ENCODE assay signal across 1 cellular context in genomic region chr6:151040888-151041521, GRCh38.
A peak's percentile ranks its signal among the peaks of the same experiment; 100 is the strongest.
TF ChIP-seq lines count a peak whose summit lies in the region.
"Not testable (repeated sequence)": the region's sequence is repeated elsewhere in the genome, so short reads cannot be mapped to it uniquely, and the experiment has no call there.

No MANE protein-coding gene starts in this region.

TF ChIP-seq in HepG2, 621 proteins besides CTCF, POLR2A, EP300 and RAD21 (continued from another document and continues in another):
- TF ChIP-seq, protein P1, sequence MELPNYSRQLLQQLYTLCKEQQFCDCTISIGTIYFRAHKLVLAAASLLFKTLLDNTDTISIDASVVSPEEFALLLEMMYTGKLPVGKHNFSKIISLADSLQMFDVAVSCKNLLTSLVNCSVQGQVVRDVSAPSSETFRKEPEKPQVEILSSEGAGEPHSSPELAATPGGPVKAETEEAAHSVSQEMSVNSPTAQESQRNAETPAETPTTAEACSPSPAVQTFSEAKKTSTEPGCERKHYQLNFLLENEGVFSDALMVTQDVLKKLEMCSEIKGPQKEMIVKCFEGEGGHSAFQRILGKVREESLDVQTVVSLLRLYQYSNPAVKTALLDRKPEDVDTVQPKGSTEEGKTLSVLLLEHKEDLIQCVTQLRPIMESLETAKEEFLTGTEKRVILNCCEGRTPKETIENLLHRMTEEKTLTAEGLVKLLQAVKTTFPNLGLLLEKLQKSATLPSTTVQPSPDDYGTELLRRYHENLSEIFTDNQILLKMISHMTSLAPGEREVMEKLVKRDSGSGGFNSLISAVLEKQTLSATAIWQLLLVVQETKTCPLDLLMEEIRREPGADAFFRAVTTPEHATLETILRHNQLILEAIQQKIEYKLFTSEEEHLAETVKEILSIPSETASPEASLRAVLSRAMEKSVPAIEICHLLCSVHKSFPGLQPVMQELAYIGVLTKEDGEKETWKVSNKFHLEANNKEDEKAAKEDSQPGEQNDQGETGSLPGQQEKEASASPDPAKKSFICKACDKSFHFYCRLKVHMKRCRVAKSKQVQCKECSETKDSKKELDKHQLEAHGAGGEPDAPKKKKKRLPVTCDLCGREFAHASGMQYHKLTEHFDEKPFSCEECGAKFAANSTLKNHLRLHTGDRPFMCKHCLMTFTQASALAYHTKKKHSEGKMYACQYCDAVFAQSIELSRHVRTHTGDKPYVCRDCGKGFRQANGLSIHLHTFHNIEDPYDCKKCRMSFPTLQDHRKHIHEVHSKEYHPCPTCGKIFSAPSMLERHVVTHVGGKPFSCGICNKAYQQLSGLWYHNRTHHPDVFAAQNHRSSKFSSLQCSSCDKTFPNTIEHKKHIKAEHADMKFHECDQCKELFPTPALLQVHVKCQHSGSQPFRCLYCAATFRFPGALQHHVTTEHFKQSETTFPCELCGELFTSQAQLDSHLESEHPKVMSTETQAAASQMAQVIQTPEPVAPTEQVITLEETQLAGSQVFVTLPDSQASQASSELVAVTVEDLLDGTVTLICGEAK (IDR thresholded peaks at IDR 0.05) = not testable (repeated sequence)
- TF ChIP-seq, protein P1 (CRISPR knock-in tag; IDR thresholded peaks at IDR 0.05) = 0 out of 2 replicates have a peak, but pooled peaks have one; percentile 35
- TF ChIP-seq RBM22 (optimal IDR thresholded peaks at IDR 0.05; ENCODE audit: low read length) (peak; percentile 28), MAX (IDR thresholded peaks at IDR 0.05) (peak; percentile 63; the same call in 1 of the 2 replicates), ELF1 (CRISPR knock-in tag; IDR thresholded peaks at IDR 0.05) (peak; percentile 40; the same call in 1 of the 2 replicates), ZNF205 (CRISPR knock-in tag; IDR thresholded peaks at IDR 0.05) (peak; percentile 90), GABPA (CRISPR knock-in tag; IDR thresholded peaks at IDR 0.05; ENCODE audit: low read depth) (peak; percentile 29; the same call in 1 of the 2 replicates), HMGXB3 (CRISPR knock-in tag; IDR thresholded peaks at IDR 0.05; ENCODE audit: borderline replicate concordance) (0 out of 2 replicates have a peak, but pooled peaks have one; percentile 16), GATAD2A (CRISPR knock-in tag; IDR thresholded peaks at IDR 0.05) (peak; percentile 51; the same call in 1 of the 2 replicates), SALL1 (CRISPR knock-in tag; IDR thresholded peaks at IDR 0.05) (peak; percentile 73), ARID5B (CRISPR knock-in tag; IDR thresholded peaks at IDR 0.05) (peak; percentile 69; the same call in 1 of the 2 replicates), ZMYM3 (CRISPR knock-in tag; IDR thresholded peaks at IDR 0.05) (0 out of 2 replicates have a peak, but pooled peaks have one; percentile 20), NR2F6 (IDR thresholded peaks at IDR 0.05) (peak; percentile 17; the same call in 1 of the 2 replicates), NR2F6 (CRISPR knock-in tag; IDR thresholded peaks at IDR 0.05) (peak; percentile 52; the same call in 1 of the 2 replicates), ZMYM4 (CRISPR knock-in tag; IDR thresholded peaks at IDR 0.05) (0 out of 2 replicates have a peak, but pooled peaks have one; percentile 29), ARNTL (CRISPR knock-in tag; IDR thresholded peaks at IDR 0.05) (0 out of 2 replicates have a peak, but pooled peaks have one; percentile 15), HOXA3 (CRISPR knock-in tag; IDR thresholded peaks at IDR 0.05) (peak; percentile 32; the same call in 1 of the 2 replicates), HMG20A (CRISPR knock-in tag; IDR thresholded peaks at IDR 0.05; ENCODE audit: borderline replicate concordance) (peak; percentile 83; the same call in 1 of the 2 replicates), TEAD3 (CRISPR knock-in tag; optimal IDR thresholded peaks at IDR 0.05; ENCODE audit: borderline replicate concordance) (peak; percentile 56), ATF3 (CRISPR knock-in tag; IDR thresholded peaks at IDR 0.05) (peak; percentile 61; the same call in 1 of the 2 replicates), ZBTB38 (CRISPR knock-in tag; IDR thresholded peaks at IDR 0.05) (peak; percentile 97), SKI (IDR thresholded peaks at IDR 0.05; ENCODE audit: partially characterized antibody) (peak; percentile 85), SOX5 (CRISPR knock-in tag; IDR thresholded peaks at IDR 0.05; ENCODE audit: borderline replicate concordance) (0 out of 2 replicates have a peak, but pooled peaks have one; percentile 44), FOXA3 (CRISPR knock-in tag; IDR thresholded peaks at IDR 0.05) (0 out of 2 replicates have a peak, but pooled peaks have one; percentile 15), TFE3 (CRISPR knock-in tag; IDR thresholded peaks at IDR 0.05) (0 out of 2 replicates have a peak, but pooled peaks have one; percentile 25), RXRB (CRISPR knock-in tag; IDR thresholded peaks at IDR 0.05; ENCODE audit: borderline replicate concordance) (peak; percentile 67; the same call in 1 of the 2 replicates), ZBTB33 (CRISPR knock-in tag; IDR thresholded peaks at IDR 0.05) (peak; percentile 92), ZNF878 (CRISPR knock-in tag; IDR thresholded peaks at IDR 0.05) (peak; percentile 56; the same call in 1 of the 2 replicates), POGZ (CRISPR knock-in tag; IDR thresholded peaks at IDR 0.05) (peak; percentile 64), CREB1 (IDR thresholded peaks at IDR 0.05) (0 out of 2 replicates have a peak, but pooled peaks have one; percentile 15), FOSL2 (CRISPR knock-in tag; IDR thresholded peaks at IDR 0.05) (peak; percentile 64), NFIC (IDR thresholded peaks at IDR 0.05; ENCODE audit: low read length) (peak; percentile 58; the same call in 1 of the 2 replicates), RARA (CRISPR knock-in tag; IDR thresholded peaks at IDR 0.05) (peak; percentile 95)
- not testable (repeated sequence) for TF ChIP-seq GABPA (IDR thresholded peaks at IDR 0.05; ENCODE audit: low read depth, low read length); CREB1 (CRISPR knock-in tag; IDR thresholded peaks at IDR 0.05)
- TF ChIP-seq, protein P2, sequence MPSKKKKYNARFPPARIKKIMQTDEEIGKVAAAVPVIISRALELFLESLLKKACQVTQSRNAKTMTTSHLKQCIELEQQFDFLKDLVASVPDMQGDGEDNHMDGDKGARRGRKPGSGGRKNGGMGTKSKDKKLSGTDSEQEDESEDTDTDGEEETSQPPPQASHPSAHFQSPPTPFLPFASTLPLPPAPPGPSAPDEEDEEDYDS (CRISPR knock-in tag; IDR thresholded peaks at IDR 0.05) = 0 out of 2 replicates have a peak, but pooled peaks have one; percentile 12
